ENCODE assay signal across 16 cellular contexts in the genomic region with DNA sequence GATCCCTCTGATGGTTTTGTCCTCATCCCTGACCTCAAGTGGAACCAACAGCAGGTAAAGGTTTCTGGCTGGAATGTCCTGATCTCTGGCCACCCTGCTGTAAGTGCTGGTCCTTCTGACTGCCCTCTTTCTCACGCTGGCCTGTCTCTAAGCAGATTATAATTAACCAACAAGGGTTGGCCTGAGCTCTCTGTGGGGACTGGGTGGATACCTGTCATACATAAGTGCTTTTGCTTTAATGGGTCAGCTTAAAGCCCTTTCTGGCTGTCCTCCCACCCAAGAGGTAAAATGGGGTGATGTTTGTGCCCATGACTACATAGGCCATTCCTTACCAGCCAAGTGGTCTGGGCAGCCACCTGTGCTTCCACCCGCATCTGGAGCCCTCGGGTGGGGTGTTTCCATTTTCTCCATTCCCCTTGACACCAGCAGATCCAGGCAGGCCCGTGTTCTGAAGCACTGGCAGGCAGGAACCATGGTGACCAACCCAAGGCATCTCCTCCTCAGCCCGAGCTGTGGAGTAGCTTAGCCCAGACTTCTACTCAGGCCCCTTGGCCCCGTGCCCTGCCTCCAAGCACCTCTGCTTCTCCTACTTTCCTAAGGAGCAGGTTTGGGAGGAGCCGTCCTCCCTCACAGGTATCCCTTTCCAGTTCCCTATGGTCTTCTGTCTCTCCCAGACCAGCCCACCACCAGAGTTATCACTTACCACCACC. TPM values are rescaled to one million over a fixed set of nuclear protein-coding genes. Genes with fewer than 3 reads are reported as not detected.
A peak's percentile ranks its signal among the peaks of the same experiment; 100 is the strongest.
DNase-seq lines count a peak whose midpoint lies in the region; ATAC-seq and TF ChIP-seq lines count a peak whose summit lies in the region.
"Had no signal": no experiment of that assay in that cellular context is flagged by ENCODE, and none has a peak within 500 bp of the region (broad histone marks: within the 10 kb centered on the region; RNA-seq: fewer than 3 reads in every experiment).

No MANE protein-coding gene starts in this region.

- DNase-seq in CD8-positive, alpha-beta T cell = no peak
- DNase-seq in PC-3 (no peak), immature natural killer cell (no peak), spleen (peak; percentile 64), dedifferentiated amniotic fluid mesenchymal stem cell (ENCODE audit: extremely low spot score) (no peak), NCI-H2029 (lab: John Stamatoyannopoulos, UW) (no peak)
- DNase-seq: activated CD4-positive, alpha-beta T cell treated with anti-CD3 and anti-CD28 coated beads, Interleukin-2, amount 50 U/mL, for 1 hour; activated CD8-positive, alpha-beta memory T cell treated with anti-CD3 and anti-CD28 coated beads, Interleukin-2, amount 50 U/mL, for 48 hours; activated gamma-delta T cell; mesendoderm; NCI-H1092 treated with DMSO at 0.1 percent for 48 hours; NCI-H2081 treated with DMSO at 0.1 percent for 48 hours; stimulated activated CD4-positive, alpha-beta T cell treated with anti-CD3 and anti-CD28 coated beads, Interleukin-2, amount 100 ng/mL, for 48 hours had no signal

- H3K9ac ChIP-seq in PC-3 (ENCODE audit: low read length) = no peak overlapping the region; the same call in 1 of the 2 replicates

- no TSS peak for BruUV-seq in PC-3 (replicated peaks; lab: Mats Ljungman, UMichigan)

- no peaks in the 10 kb centered on the region for H3K4me1 ChIP-seq in CD8-positive, alpha-beta T cell (ENCODE audit: insufficient read depth, low read length)
- H3K4me1 ChIP-seq in PC-3 (ENCODE audit: insufficient read depth, low read length) = peaks cover 45% of the 10 kb centered on the region
- H3K4me1 ChIP-seq in spleen = peaks cover 15 to 85% (median 48%) of the 10 kb centered on the region in 6 donors

- no peaks in the 10 kb centered on the region for H3K79me2 ChIP-seq in PC-3 (ENCODE audit: low read length)
- H3K79me2 ChIP-seq: hepatocyte had no signal

- H3K36me3 Mint-ChIP-seq in CD8-positive, alpha-beta T cell = peaks cover 81% of the 10 kb centered on the region
- peaks cover 6 to 35% (median 9%) of the 10 kb centered on the region in 3 donors for H3K36me3 Mint-ChIP-seq in immature natural killer cell

- H3K27ac Mint-ChIP-seq in CD8-positive, alpha-beta T cell = peak overlapping the region; percentile 42
- peak overlapping the region; percentile 90 to 100 (median 97) for H3K27ac Mint-ChIP-seq in immature natural killer cell

- H3K27me3 ChIP-seq in CD8-positive, alpha-beta T cell (ENCODE audit: insufficient read depth, low read length) = no peaks in the 10 kb centered on the region
- H3K27me3 ChIP-seq in PC-3 (ENCODE audit: low read length) = no peaks in the 10 kb centered on the region
- H3K27me3 ChIP-seq in spleen (replicated peaks in 1 of 7) = no peaks in the 10 kb centered on the region
- H3K27me3 ChIP-seq: hepatocyte had no signal

- intact Hi-C loops in CD8-positive, alpha-beta T cell (cut with DNase I, micrococcal nuclease) = no loop called here
- intact Hi-C loops in PC-3 (cut with micrococcal nuclease) = no loop called here
- intact Hi-C loops in spleen (cut with DNase I; ENCODE audit: low total_unique reads) = no loop called here

- TF ChIP-seq CTCF in CD8-positive, alpha-beta T cell (IDR thresholded peaks at IDR 0.05) = no peak
- no peak for TF ChIP-seq CTCF in PC-3 (conservative IDR thresholded peaks at IDR 0.05; ENCODE audit: low read depth, low read length)
- no peak for TF ChIP-seq CTCF in spleen (IDR thresholded peaks at IDR 0.05 in 8 of 11, conservative IDR thresholded peaks at IDR 0.05 in 3 of 11)

- ATAC-seq in CD8-positive, alpha-beta T cell = no peak
- ATAC-seq in PC-3 (no peak), GM21390 (IDR thresholded peaks at IDR 0.05; ENCODE audit: unreplicated experiment) (no peak)
- ATAC-seq: naive thymus-derived CD8-positive, alpha-beta T cell had no signal

- peaks cover 34% of the 10 kb centered on the region for H3K36me3 ChIP-seq in CD8-positive, alpha-beta T cell (ENCODE audit: insufficient read depth, low read length)
- peaks cover 9% of the 10 kb centered on the region; the same call in 1 of the 2 replicates for H3K36me3 ChIP-seq in PC-3 (ENCODE audit: low read depth, low read length)
- H3K36me3 ChIP-seq in spleen = peaks cover 0 to 91% (median 44%) of the 10 kb centered on the region in 6 donors

- no peak overlapping the region for H3K4me3 Mint-ChIP-seq in CD8-positive, alpha-beta T cell
- peak overlapping the region in 1 of 5 donors; percentile 10 for H3K4me3 Mint-ChIP-seq in immature natural killer cell
- H3K4me3 Mint-ChIP-seq: naive thymus-derived CD8-positive, alpha-beta T cell had no signal

- no peaks in the 10 kb centered on the region for H4K20me1 ChIP-seq in PC-3 (ENCODE audit: low read length)

- H3K9me3 ChIP-seq in CD8-positive, alpha-beta T cell (ENCODE audit: low read length) = no peaks in the 10 kb centered on the region
- no peaks in the 10 kb centered on the region for H3K9me3 ChIP-seq in PC-3 (ENCODE audit: low read length)
- no peaks in the 10 kb centered on the region for H3K9me3 ChIP-seq in spleen

- no peaks in the 10 kb centered on the region for H3K9me2 ChIP-seq in PC-3 (replicated peaks; ENCODE audit: low read length)

- H3F3A ChIP-seq in PC-3 (ENCODE audit: low read length, unreplicated experiment) = no peaks in the 10 kb centered on the region

- CTCF ChIA-PET in CD8-positive, alpha-beta T cell (lab: Charles Lee) = interaction anchor here (2.2 kb wide), 1 partner anchor 28 kb away, joined by 9 read pairs; no protein-coding TSS in a partner anchor
- CTCF ChIA-PET in PC-3 (lab: Charles Lee) = no interaction called here

- TF ChIP-seq POLR2A in spleen (IDR thresholded peaks at IDR 0.05) = no peak

- no peak overlapping the region for H3K27ac ChIP-seq in CD8-positive, alpha-beta T cell (ENCODE audit: low read depth, low read length)
- H3K27ac ChIP-seq in PC-3 (ENCODE audit: low read length) = peak overlapping the region; percentile 95
- H3K27ac ChIP-seq in spleen = peak overlapping the region in 4 of 8 donors; percentile 8 to 70 (median 68)
- H3K27ac ChIP-seq: hepatocyte had no signal

- no peak overlapping the region for H2AFZ ChIP-seq in PC-3 (ENCODE audit: low read length)
- H2AFZ ChIP-seq: hepatocyte had no signal

- 90 to 99% (median 94%) methylated on average over 6 to 7 of the region's 7 CpGs for WGBS in spleen, 5 donors

- H3K4me3 ChIP-seq in CD8-positive, alpha-beta T cell (ENCODE audit: low read depth, low read length) = no peak overlapping the region
- H3K4me3 ChIP-seq in PC-3 (ENCODE audit: low read length) (no peak overlapping the region), spleen (no peak overlapping the region)
- H3K4me3 ChIP-seq: hepatocyte had no signal

- POLR2A ChIA-PET in CD8-positive, alpha-beta T cell (lab: Charles Lee) = interaction anchor here (1.6 kb wide), 1 partner anchor 20 kb away, joined by 6 read pairs; no protein-coding TSS in a partner anchor
- POLR2A ChIA-PET in PC-3 (lab: Charles Lee; ENCODE audit: unreplicated experiment) = no interaction called here

- H3K27me3 Mint-ChIP-seq in CD8-positive, alpha-beta T cell (ENCODE audit: low read depth) = no peaks in the 10 kb centered on the region
- H3K27me3 Mint-ChIP-seq in immature natural killer cell (ENCODE audit: low read depth in 3 of 3) = peaks cover 3 to 7% (median 4%) of the 10 kb centered on the region in 3 donors
- H3K27me3 Mint-ChIP-seq: naive thymus-derived CD8-positive, alpha-beta T cell had no signal

- no peak overlapping the region for H3K4me2 ChIP-seq in PC-3 (ENCODE audit: low read length)
- H3K4me2 ChIP-seq: hepatocyte had no signal

- peaks cover 11% of the 10 kb centered on the region for H3K4me1 Mint-ChIP-seq in CD8-positive, alpha-beta T cell (ENCODE audit: low read depth)
- H3K4me1 Mint-ChIP-seq in immature natural killer cell = peaks cover 54 to 59% of the 10 kb centered on the region in 2 donors

- H3K9me3 Mint-ChIP-seq in CD8-positive, alpha-beta T cell = no peaks in the 10 kb centered on the region
- no peaks in the 10 kb centered on the region for H3K9me3 Mint-ChIP-seq in immature natural killer cell
- H3K9me3 Mint-ChIP-seq: naive thymus-derived CD8-positive, alpha-beta T cell had no signal

RNA-seq across cellular contexts. Expression of a gene that starts 17.0 kb away (rescaled TPM):
- 1 to 10 TPM; 2.8 to 3.7 TPM for total RNA-seq in CD8-positive, alpha-beta T cell
- total RNA-seq in PC-3 (2014; rRNA removed) (126 and 148 TPM in 2 replicates), spleen (100 to 1,000 TPM in 1 of 7 donors, 10 to 100 TPM in 6; 41.2 to 102 (median 53.0) TPM)
- polyA plus RNA-seq in immature natural killer cell (10 to 100 TPM; 25.0 to 31.7 (median 30.9) TPM), spleen (10 to 100 TPM; 12.8 to 25.0 (median 22.4) TPM)

RNA-seq across cellular contexts. Expression of a gene that starts 34.6 kb away (rescaled TPM):
- 1 to 10 TPM; 7.3 to 7.5 TPM for total RNA-seq in CD8-positive, alpha-beta T cell
- total RNA-seq in PC-3 (2014; rRNA removed) (52.6 and 55.1 TPM in 2 replicates), spleen (10 to 100 TPM; 17.4 to 30.8 (median 21.1) TPM)
- polyA plus RNA-seq in immature natural killer cell (10 to 100 TPM; 33.1 to 65.7 (median 40.6) TPM), spleen (10 to 100 TPM; 23.9 to 35.2 (median 30.4) TPM)

RNA-seq across cellular contexts. Expression of a gene that starts 55.6 kb away (rescaled TPM):
- total RNA-seq in CD8-positive, alpha-beta T cell = 1 to 10 TPM; 6.7 to 7.9 TPM
- total RNA-seq in PC-3 (2014; rRNA removed) (8.4 and 12.1 TPM in 2 replicates), spleen (10 to 100 TPM; 15.4 to 23.5 (median 18.5) TPM)
- polyA plus RNA-seq in immature natural killer cell (10 to 100 TPM in 1 of 3 donors, 1 to 10 TPM in 2; 6.0 to 15.6 (median 6.5) TPM), spleen (1 to 10 TPM; 2.6 to 7.3 (median 3.0) TPM)

Comparison
In these comparisons a context has a peak if more than half of its experiments do, and no peak if none do; other contexts are left out.
1. RNA of a gene that starts 17.0 kb away (total RNA-seq): 126 to 148 TPM in PC-3 and 41.2 to 102 TPM in spleen; 2.8 to 3.7 TPM in CD8-positive, alpha-beta T cell; every median in the first group is over 4 times any median in the second.